13 cellular contexts compared by ENCODE assay signal in the genomic region with DNA sequence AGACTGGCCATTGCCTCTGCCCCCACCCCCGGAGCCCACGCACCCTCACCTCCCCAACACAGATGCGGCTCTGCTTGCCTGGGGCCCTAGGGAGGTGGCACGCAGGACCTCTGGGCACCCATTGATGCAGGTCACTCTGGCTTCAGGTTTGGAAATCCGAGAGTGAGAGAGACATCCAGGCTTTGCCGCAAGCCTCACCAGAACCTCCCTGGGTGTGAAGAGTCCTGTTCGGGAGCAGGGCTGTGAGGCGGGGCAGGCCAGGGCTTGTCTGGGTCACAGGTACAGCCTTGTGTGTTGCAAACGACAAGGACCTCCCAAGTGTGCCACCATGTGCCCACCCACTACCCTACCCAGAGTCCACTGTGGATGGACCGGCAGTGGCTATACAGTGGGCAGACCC. TPM values are rescaled to one million over a fixed set of nuclear protein-coding genes. Genes with fewer than 3 reads are reported as not detected.
"Had no signal": no experiment of that assay in that cellular context is flagged by ENCODE, and none has a peak within 500 bp of the region (broad histone marks: within the 10 kb centered on the region; RNA-seq: fewer than 3 reads in every experiment).

No MANE protein-coding gene starts in this region.

RNA-seq across cellular contexts. Expression of a gene that starts 7.5 kb away (rescaled TPM):
- total RNA-seq: activated CD4-positive, alpha-beta memory T cell treated with anti-CD3 and anti-CD28 coated beads, Interleukin-2, amount 10 ng/mL, durations not matched to agents 7 days and 5 days; activated CD4-positive, alpha-beta T cell treated with anti-CD3 and anti-CD28 coated beads for 36 hours; activated CD4-positive, alpha-beta T cell treated with anti-CD3 and anti-CD28 coated beads, Interleukin-2, amount 10 ng/mL, durations not matched to agents 7 days and 5 days; activated CD8-positive, alpha-beta memory T cell treated with anti-CD3 and anti-CD28 coated beads, Interleukin-2, amount 10 ng/mL, durations not matched to agents 7 days and 5 days; activated CD8-positive, alpha-beta T cell treated with anti-CD3 and anti-CD28 coated beads, Interleukin-2, amount 10 ng/mL, durations not matched to agents 7 days and 5 days; activated naive CD8-positive, alpha-beta T cell treated with anti-CD3 and anti-CD28 coated beads, Interleukin-2, amount 10 ng/mL, durations not matched to agents 7 days and 5 days; activated T-helper 2 cell treated with anti-CD3 and anti-CD28 coated beads, Interferon-gamma antibody, Interleukin-2, Interleukin-4, amounts not matched to agents 10 μg/mL and 5 μg/mL and 100 μg/mL, durations not matched to agents 14 hours and 24 hours and 36 hours; ascending aorta; bronchial epithelial cell; T-cell; T-helper 1 cell treated with Interleukin-12 subunit alpha and Interleukin-12 subunit beta and Interleukin-4 antibody, amounts not matched to agents 30 ng/mL and 1 ng/mL, for 36 hours; T-helper 17 cell; T-helper 2 cell treated with Interferon-gamma antibody and Interleukin-4, amounts not matched to agents 100 ng/mL and 5 ng/mL, for 36 hours had no signal
